ENCODE assay signal across 19 cellular contexts in genomic region chr1:78250201-78250600, GRCh38.
"Had no signal": no experiment of that assay in that cellular context is flagged by ENCODE, and none has a peak within 500 bp of the region (broad histone marks: within the 10 kb centered on the region; RNA-seq: fewer than 3 reads in every experiment).

No MANE protein-coding gene starts in this region.

- H3K4me1 ChIP-seq: left ventricle myocardium inferior, right atrium auricular region had no signal

- H2AFZ ChIP-seq: hepatocyte had no signal

- H3K27me3 ChIP-seq: hepatocyte, right atrium auricular region, transverse colon had no signal

- H3K79me2 ChIP-seq: hepatocyte had no signal

- H3K9me3 ChIP-seq: mucosa of descending colon, right atrium auricular region, transverse colon had no signal

- ATAC-seq: activated naive CD8-positive, alpha-beta T cell treated with anti-CD3 and anti-CD28 coated beads, Interleukin-2, amount 50 U/mL, for 24 hours; activated T-helper 17 cell treated with anti-CD3 and anti-CD28 coated beads, Interleukin-2, amount 50 U/mL, for 72 hours; mucosa of descending colon; natural killer cell; stimulated activated naive CD8-positive, alpha-beta T cell treated with anti-CD3 and anti-CD28 coated beads, Interleukin-15, Interleukin-2, amounts not matched to agents 100 U/mL and 50 U/mL, for 24 hours; T-cell had no signal

- H3K4me3 ChIP-seq: hepatocyte, left ventricle myocardium inferior, mucosa of descending colon, right atrium auricular region, smooth muscle cell, transverse colon had no signal

- H3K4me2 ChIP-seq: hepatocyte, smooth muscle cell had no signal

- H3K36me3 ChIP-seq: left ventricle myocardium inferior, right atrium auricular region, transverse colon had no signal

- H3K27ac ChIP-seq: hepatocyte, left ventricle myocardium inferior, right atrium auricular region, VCaP had no signal

- DNase-seq: activated CD4-positive, alpha-beta T cell treated with anti-CD3 and anti-CD28 coated beads for 1 hour; activated CD4-positive, alpha-beta T cell treated with anti-CD3 and anti-CD28 coated beads, Interleukin-2, amount 50 U/mL, for 4 hours; activated naive CD4-positive, alpha-beta T cell treated with Interleukin-2 at 50 U/mL for 16 hours; activated naive CD8-positive, alpha-beta T cell treated with anti-CD3 and anti-CD28 coated beads, Interleukin-2, amount 50 U/mL, for 24 hours; endodermal cell; left ventricle myocardium inferior; mucosa of descending colon; natural killer cell; occipital lobe; stimulated activated CD4-positive, alpha-beta T cell treated with anti-CD3 and anti-CD28 coated beads, Interleukin-4, amount 100 ng/mL, for 4 hours; stimulated activated CD8-positive, alpha-beta memory T cell treated with anti-CD3 and anti-CD28 coated beads, Interleukin-4, amount 100 ng/mL, for 48 hours; stimulated activated naive CD8-positive, alpha-beta T cell treated with anti-CD3 and anti-CD28 coated beads, Interleukin-15, Interleukin-2, amounts not matched to agents 100 U/mL and 50 U/mL, for 24 hours; T-cell; transverse colon had no signal
